Comparison of ENCODE assay signal across 31 cellular contexts in genomic region chr6:16433338-16433737, GRCh38.
A peak's percentile ranks its signal among the peaks of the same experiment; 100 is the strongest.
DNase-seq lines count a peak whose midpoint lies in the region; ATAC-seq, FAIRE-seq and TF ChIP-seq lines count a peak whose summit lies in the region.
"Had no signal": no experiment of that assay in that cellular context is flagged by ENCODE, and none has a peak within 500 bp of the region (broad histone marks: within the 10 kb centered on the region; RNA-seq: fewer than 3 reads in every experiment).

No MANE protein-coding gene starts in this region.

- POLR2A ChIA-PET in activated CD4-positive, alpha-beta T cell treated with anti-CD3 and anti-CD28 coated beads, Interleukin-2, amount 10 ng/mL, durations not matched to agents 7 days and 5 days (lab: Charles Lee), result no interaction called here
- POLR2A ChIA-PET in CD4-positive, alpha-beta T cell (lab: Charles Lee), result interaction anchor here (1.5 kb wide), 1 partner anchor 15 kb away, joined by 4 read pairs; no protein-coding TSS in a partner anchor

- H3K9me3 Mint-ChIP-seq in activated CD4-positive, alpha-beta T cell treated with anti-CD3 and anti-CD28 coated beads, Interleukin-2, amount 10 ng/mL, durations not matched to agents 7 days and 5 days, result no peaks in the 10 kb centered on the region
- no peaks in the 10 kb centered on the region for H3K9me3 Mint-ChIP-seq in CD4-positive, alpha-beta T cell
- H3K9me3 Mint-ChIP-seq in chondrocyte (ENCODE audit: low read depth), result no peaks in the 10 kb centered on the region

- H3K4me1 ChIP-seq in left lung, result peaks cover 14 to 17% of the 10 kb centered on the region in 2 donors
- H3K4me1 ChIP-seq: colonic mucosa had no signal

- intact Hi-C loops in CD4-positive, alpha-beta T cell (cut with DNase I, micrococcal nuclease), result no loop called here
- intact Hi-C loops in left lung (cut with DNase I), result no loop called here

- CTCF ChIA-PET in activated CD4-positive, alpha-beta T cell treated with anti-CD3 and anti-CD28 coated beads, Interleukin-2, amount 10 ng/mL, durations not matched to agents 7 days and 5 days (lab: Charles Lee), result interaction anchor here (1.5 kb wide), 1 partner anchor 10 kb away, joined by 3 read pairs; no protein-coding TSS in a partner anchor
- CTCF ChIA-PET in CD4-positive, alpha-beta T cell (lab: Charles Lee), result no interaction called here

- FAIRE-seq in HTR-8/SVneo (lab: Jason Lieb, UNC), result no peak
- FAIRE-seq: A549, bronchial epithelial cell, H54, RCC 7860 had no signal

- ATAC-seq in CD4-positive, alpha-beta T cell (ENCODE audit: poor library complexity), result no peak
- ATAC-seq in T-helper 17 cell (no peak), left lung (no peak)
- ATAC-seq: A549; gastroesophageal sphincter; naive thymus-derived CD4-positive, alpha-beta T cell had no signal

- H3K4me1 Mint-ChIP-seq in activated CD4-positive, alpha-beta T cell treated with anti-CD3 and anti-CD28 coated beads, Interleukin-2, amount 10 ng/mL, durations not matched to agents 7 days and 5 days, result peaks cover 52% of the 10 kb centered on the region
- peaks cover 62% of the 10 kb centered on the region for H3K4me1 Mint-ChIP-seq in CD4-positive, alpha-beta T cell (ENCODE audit: low read depth)
- H3K4me1 Mint-ChIP-seq in T-helper 17 cell (peaks cover 55% of the 10 kb centered on the region), chondrocyte (ENCODE audit: low read depth) (peaks cover 56% of the 10 kb centered on the region)

- DNase-seq in activated CD4-positive, alpha-beta T cell treated with anti-CD3 and anti-CD28 coated beads, Interleukin-2, amount 10 ng/mL, durations not matched to agents 7 days and 5 days, result no peak
- no peak for DNase-seq in activated CD4-positive, alpha-beta T cell treated with anti-CD3 and anti-CD28 coated beads for 48 hours
- DNase-seq in CD4-positive, alpha-beta T cell, result no peak
- DNase-seq in T-helper 17 cell, result no peak
- no peak for DNase-seq in chondrocyte (ENCODE audit: low spot score)
- DNase-seq in HTR-8/SVneo (ENCODE audit: insufficient read length, low spot score), result no peak
- no peak for DNase-seq in GM19238 (ENCODE audit: insufficient read length, low spot score)
- DNase-seq in left lung, result no peak
- DNase-seq: activated CD4-positive, alpha-beta T cell treated with anti-CD3 and anti-CD28 coated beads, Interleukin-2, amount 50 U/mL, for 48 hours; activated T-cell treated with anti-CD3 and anti-CD28 coated beads for 4 hours; colonic mucosa; DMS 273 treated with DMSO at 0.1 percent for 48 hours; effector CD8-positive, alpha-beta T cell; hippocampal formation; KG1; naive thymus-derived CD4-positive, alpha-beta T cell; NCI-H1105; NCI-H187; NCI-H82; SIG-M5; stimulated activated naive CD4-positive, alpha-beta T cell treated with Interleukin-2 at 50 U/mL for 16 hours; SW 1271; WERI-Rb-1 had no signal

- H3K27ac ChIP-seq in CD4-positive, alpha-beta T cell (ENCODE audit: low read depth, low read length), result no peak overlapping the region
- no peak overlapping the region for H3K27ac ChIP-seq in left lung
- H3K27ac ChIP-seq: A549, colonic mucosa, gastroesophageal sphincter, suprapubic skin, WERI-Rb-1 had no signal

- H3K27me3 ChIP-seq in CD4-positive, alpha-beta T cell (ENCODE audit: control insufficient read depth, insufficient read depth, low read length), result no peaks in the 10 kb centered on the region
- no peaks in the 10 kb centered on the region for H3K27me3 ChIP-seq in left lung
- H3K27me3 ChIP-seq: colonic mucosa, gastroesophageal sphincter, MG63, suprapubic skin had no signal

- H3K27me3 Mint-ChIP-seq in activated CD4-positive, alpha-beta T cell treated with anti-CD3 and anti-CD28 coated beads, Interleukin-2, amount 10 ng/mL, durations not matched to agents 7 days and 5 days, result no peaks in the 10 kb centered on the region
- H3K27me3 Mint-ChIP-seq in CD4-positive, alpha-beta T cell, result no peaks in the 10 kb centered on the region
- H3K27me3 Mint-ChIP-seq in T-helper 17 cell, result no peaks in the 10 kb centered on the region
- H3K27me3 Mint-ChIP-seq in chondrocyte (ENCODE audit: low read depth), result no peaks in the 10 kb centered on the region
- H3K27me3 Mint-ChIP-seq: naive thymus-derived CD4-positive, alpha-beta T cell had no signal

- no peaks in the 10 kb centered on the region for H3K9me3 ChIP-seq in CD4-positive, alpha-beta T cell (ENCODE audit: control insufficient read depth, low read length)
- H3K9me3 ChIP-seq in T-helper 17 cell (ENCODE audit: control insufficient read depth, low read length, poor library complexity, severe bottlenecking) (no peaks in the 10 kb centered on the region), left lung (no peaks in the 10 kb centered on the region)
- H3K9me3 ChIP-seq: A549, colonic mucosa, gastroesophageal sphincter, MG63, suprapubic skin had no signal

- H3K36me3 ChIP-seq in left lung, result no peaks in the 10 kb centered on the region
- H3K36me3 ChIP-seq: colonic mucosa, gastroesophageal sphincter, MG63, suprapubic skin, WERI-Rb-1 had no signal

- H3K36me3 Mint-ChIP-seq in activated CD4-positive, alpha-beta T cell treated with anti-CD3 and anti-CD28 coated beads, Interleukin-2, amount 10 ng/mL, durations not matched to agents 7 days and 5 days (ENCODE audit: low read depth), result peaks cover 28% of the 10 kb centered on the region
- H3K36me3 Mint-ChIP-seq in CD4-positive, alpha-beta T cell (ENCODE audit: low read depth), result no peaks in the 10 kb centered on the region
- H3K36me3 Mint-ChIP-seq in T-helper 17 cell (ENCODE audit: low read depth) (peaks cover 2% of the 10 kb centered on the region), chondrocyte (ENCODE audit: low read depth) (peaks cover 3% of the 10 kb centered on the region)

- H3K4me3 ChIP-seq in left lung, result no peak overlapping the region
- H3K4me3 ChIP-seq: A549, colonic mucosa, gastroesophageal sphincter, lung, MG63, suprapubic skin had no signal

- no peak for TF ChIP-seq CTCF in CD4-positive, alpha-beta T cell (IDR thresholded peaks at IDR 0.05)
- no peak for TF ChIP-seq CTCF in chondrocyte (IDR thresholded peaks at IDR 0.05)
- TF ChIP-seq CTCF in left lung (IDR thresholded peaks at IDR 0.05), result no peak

- H3K27ac Mint-ChIP-seq in activated CD4-positive, alpha-beta T cell treated with anti-CD3 and anti-CD28 coated beads, Interleukin-2, amount 10 ng/mL, durations not matched to agents 7 days and 5 days, result peak overlapping the region; percentile 33
- H3K27ac Mint-ChIP-seq in CD4-positive, alpha-beta T cell, result peak overlapping the region; percentile 87
- H3K27ac Mint-ChIP-seq in T-helper 17 cell, result peak overlapping the region; percentile 88
- peak overlapping the region; percentile 68 for H3K27ac Mint-ChIP-seq in chondrocyte (ENCODE audit: unreplicated experiment)

- H3K4me3 Mint-ChIP-seq in activated CD4-positive, alpha-beta T cell treated with anti-CD3 and anti-CD28 coated beads, Interleukin-2, amount 10 ng/mL, durations not matched to agents 7 days and 5 days, result no peak overlapping the region
- no peak overlapping the region for H3K4me3 Mint-ChIP-seq in CD4-positive, alpha-beta T cell
- peak overlapping the region; percentile 1 for H3K4me3 Mint-ChIP-seq in T-helper 17 cell
- no peak overlapping the region for H3K4me3 Mint-ChIP-seq in chondrocyte (ENCODE audit: unreplicated experiment)
- H3K4me3 Mint-ChIP-seq: naive thymus-derived CD4-positive, alpha-beta T cell had no signal

Comparison
In these comparisons a context has a peak if more than half of its experiments do, and no peak if none do; other contexts are left out.
1. H3K27ac Mint-ChIP-seq: peak in every context shown above with its lines; median percentile 88 in T-helper 17 cell; 87 in CD4-positive, alpha-beta T cell; 68 in chondrocyte; 33 in activated CD4-positive, alpha-beta T cell treated with anti-CD3 and anti-CD28 coated beads, Interleukin-2, amount 10 ng/mL, durations not matched to agents 7 days and 5 days.